Comparison of ENCODE assay signal across 1 cellular context in genomic region chr6:32413427-32414047, GRCh38.
TF ChIP-seq lines count a peak whose summit lies in the region.

No MANE protein-coding gene starts in this region.

TF ChIP-seq in HEK293, 187 proteins besides CTCF, POLR2A, EP300 and RAD21 (continued from another document):
- TF ChIP-seq ZBTB7A (tag by site-specific recombination; IDR thresholded peaks at IDR 0.05; ENCODE audit: low read depth) (0 out of 2 replicates have a peak, but pooled peaks have one; percentile 43), SP7 (tag by site-specific recombination; IDR thresholded peaks at IDR 0.05) (peak; percentile 46), SCRT1 (tag by site-specific recombination; IDR thresholded peaks at IDR 0.05; ENCODE audit: borderline replicate concordance) (0 out of 2 replicates have a peak, but pooled peaks have one; percentile 13), ZFP69B (tag by site-specific recombination; IDR thresholded peaks at IDR 0.05) (0 out of 2 replicates have a peak, but pooled peaks have one; percentile 28)
TF ChIP-seq in HEK293: peak in this region for 15.
